ENCODE assay signal across 8 cellular contexts in the genomic region with DNA sequence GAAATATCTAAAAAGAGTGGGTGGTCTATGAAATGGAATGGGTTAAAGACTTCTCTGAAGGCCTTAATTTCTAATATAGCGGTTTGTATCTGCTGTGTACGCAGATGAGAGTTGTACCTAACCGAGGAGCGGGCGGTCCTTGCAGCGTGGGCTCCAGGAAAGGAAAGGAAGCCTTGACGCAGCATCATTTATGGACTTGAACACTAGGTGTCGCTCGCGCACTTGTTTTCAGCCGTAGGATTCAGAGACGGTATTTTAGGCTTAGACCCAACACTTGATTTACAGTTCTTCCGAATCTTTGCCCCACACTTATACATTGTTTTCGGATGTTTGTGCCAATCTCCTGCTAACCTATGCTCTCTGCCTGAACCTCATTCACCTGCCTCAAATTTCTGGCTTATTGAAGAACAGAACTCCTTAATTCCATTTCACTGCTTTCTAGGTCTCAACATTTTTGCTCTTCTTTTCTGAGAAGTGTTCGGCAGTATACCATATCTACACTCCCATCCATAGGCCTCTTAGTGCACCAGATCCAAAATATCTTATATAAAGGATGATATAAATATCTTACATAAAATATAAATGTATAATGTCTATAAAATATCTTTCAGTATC. TPM values are rescaled to one million over a fixed set of nuclear protein-coding genes. Genes with fewer than 3 reads are reported as not detected.
DNase-seq lines count a peak whose midpoint lies in the region; ATAC-seq and TF ChIP-seq lines count a peak whose summit lies in the region.

No MANE protein-coding gene starts in this region.

- H3K4me3 ChIP-seq in HCT116 (replicated peaks in 1 of 2; ENCODE audit: low read depth in 1 of 2, low read length in 2 of 2) (no peak overlapping the region), MM.1S (ENCODE audit: low read length) (no peak overlapping the region), SJSA1 (no peak overlapping the region)

- H4K20me1 ChIP-seq in HCT116 (ENCODE audit: insufficient read depth) (no peaks in the 10 kb centered on the region), MM.1S (ENCODE audit: insufficient read depth, low read length) (no peaks in the 10 kb centered on the region)

- intact Hi-C loops in HCT116 (cut with micrococcal nuclease): loop anchor here (1.0 to 2.0 kb wide), 2 partner anchors 121 to 240 kb away; no protein-coding TSS in a partner anchor

- ATAC-seq in HCT116: peak; percentile 97

- TF ChIP-seq CTCF in GM10266 (IDR thresholded peaks at IDR 0.05; ENCODE audit: control insufficient read depth, insufficient read depth, low read depth, missing control alignments): peak; percentile 90
- peak; percentile 68 to 81 (median 70) for TF ChIP-seq CTCF in HCT116 (IDR thresholded peaks at IDR 0.05 in 2 of 3, conservative IDR thresholded peaks at IDR 0.05 in 1 of 3; ENCODE audit: borderline replicate concordance in 1 of 3, insufficient read depth in 1 of 3, low read depth in 2 of 3, low read length in 2 of 3)
- peak; percentile 77 for TF ChIP-seq CTCF in MM.1S (IDR thresholded peaks at IDR 0.05; ENCODE audit: low read length)

- TF ChIP-seq POLR2A in HCT116 (IDR thresholded peaks at IDR 0.05; ENCODE audit: borderline replicate concordance, extremely low read depth, insufficient read depth, insufficient read length): no peak

- H3K4me1 ChIP-seq in HCT116 (ENCODE audit: control insufficient read depth in 1 of 2, insufficient read depth in 2 of 2, low read length in 2 of 2) (no peaks in the 10 kb centered on the region), MM.1S (ENCODE audit: low read length) (no peaks in the 10 kb centered on the region), SJSA1 (replicated peaks) (no peaks in the 10 kb centered on the region)

- CTCF ChIA-PET in HCT116 (lab: Charles Lee): no interaction called here

- DNase-seq in GM10266 (ENCODE audit: extremely low spot score) (peak; percentile 66), HCT116 (ENCODE audit: low read depth, low spot score) (peak; percentile 71), MM.1S (peak; percentile 74), SJSA1 (ENCODE audit: low read depth in 1 of 2, low spot score in 2 of 2) (peak; percentile 49 to 59), globus pallidus (ENCODE audit: low spot score) (peak; percentile 53), pons (ENCODE audit: low spot score) (peak; percentile 71), ureter (ENCODE audit: low spot score) (peak; percentile 72)
- peak; percentile 17 to 41 (median 26) for DNase-seq in activated naive CD4-positive, alpha-beta T cell (lab: John Stamatoyannopoulos, UW)

- H3K9me3 ChIP-seq in HCT116 (ENCODE audit: control insufficient read depth in 1 of 2, insufficient read depth in 1 of 2, low read depth in 1 of 2, low read length in 2 of 2) (no peaks in the 10 kb centered on the region; a peak in 1 of 4 replicates), MM.1S (replicated peaks; ENCODE audit: insufficient read depth, low read length) (no peaks in the 10 kb centered on the region), SJSA1 (replicated peaks) (no peaks in the 10 kb centered on the region)

- H3K36me3 ChIP-seq in HCT116 (ENCODE audit: control insufficient read depth in 1 of 2, insufficient read depth in 2 of 2, low read length in 2 of 2) (no peaks in the 10 kb centered on the region), MM.1S (replicated peaks; ENCODE audit: insufficient read depth, low read length) (no peaks in the 10 kb centered on the region), SJSA1 (no peaks in the 10 kb centered on the region)

- H3K4me2 ChIP-seq in HCT116 (ENCODE audit: low read length): peak overlapping the region; percentile 44
- peak overlapping the region; percentile 30; the same call in 1 of the 2 replicates for H3K4me2 ChIP-seq in MM.1S (ENCODE audit: low read depth, low read length)

- no peaks in the 10 kb centered on the region for H3F3A ChIP-seq in MM.1S (ENCODE audit: insufficient read depth, low read length)

- peak overlapping the region; percentile 88 for H2AFZ ChIP-seq in HCT116 (ENCODE audit: low read depth, low read length, poor library complexity, severe bottlenecking)
- peak overlapping the region; percentile 60 for H2AFZ ChIP-seq in MM.1S (ENCODE audit: low read length)

- POLR2A ChIA-PET in HCT116 (lab: Charles Lee): no interaction called here

- H3K27me3 ChIP-seq in HCT116 (ENCODE audit: insufficient read depth, low read length) (no peaks in the 10 kb centered on the region), MM.1S (replicated peaks; ENCODE audit: insufficient read depth, low read length) (no peaks in the 10 kb centered on the region), SJSA1 (replicated peaks) (0 out of 2 replicates have a peak, but pooled peaks cover 2% of the 10 kb centered on the region)

- RAD21 ChIA-PET in HCT116 (lab: Charles Lee; ENCODE audit: low non-redundant PET in 1 of 2, low total read pairs in 2 of 2, uncharacterized antibody in 2 of 2, unreplicated experiment in 2 of 2): no interaction called here

- H3K27ac ChIP-seq in HCT116 (ENCODE audit: low read depth, low read length) (no peak overlapping the region), MM.1S (ENCODE audit: low read length) (no peak overlapping the region), SJSA1 (no peak overlapping the region)

- peak; percentile 90 for TF ChIP-seq RAD21 in HCT116 (IDR thresholded peaks at IDR 0.05; ENCODE audit: low read depth)

- H3K9ac ChIP-seq in HCT116 (ENCODE audit: low read length) (no peak overlapping the region), MM.1S (ENCODE audit: low read length) (no peak overlapping the region)

- H3K9me2 ChIP-seq in HCT116 (ENCODE audit: insufficient read depth): no peaks in the 10 kb centered on the region
- no peaks in the 10 kb centered on the region for H3K9me2 ChIP-seq in MM.1S (replicated peaks; ENCODE audit: insufficient read depth, low read length)

- no TSS peak for BruUV-seq in HCT116 (replicated peaks; lab: Mats Ljungman, UMichigan)

- H3K79me2 ChIP-seq in HCT116 (ENCODE audit: insufficient read depth, low read length) (no peaks in the 10 kb centered on the region), MM.1S (ENCODE audit: low read length) (no peaks in the 10 kb centered on the region)

TF ChIP-seq in HCT116, 20 proteins besides CTCF, POLR2A, EP300 and RAD21:
- TF ChIP-seq SIN3A (IDR thresholded peaks at IDR 0.05; ENCODE audit: low read depth): no peak
- peak; percentile 53 for TF ChIP-seq SRF (IDR thresholded peaks at IDR 0.05; ENCODE audit: low read depth)
TF ChIP-seq in HCT116: peak in this region for 1.

RNA-seq across cellular contexts. Expression of a gene that starts 48.9 kb away (rescaled TPM):
- 15.4 TPM for total RNA-seq in HCT116 (2021; ENCODE audit: unreplicated experiment)
- polyA plus RNA-seq in HCT116 (2012): 3.6 and 5.7 TPM in 2 replicates
- 7.7 and 8.7 TPM in 2 replicates for total RNA-seq in SJSA1 (2014; rRNA removed; shearing (Covaris generic))
- total RNA-seq in ureter: 9.1 TPM
